In the genomic region with DNA sequence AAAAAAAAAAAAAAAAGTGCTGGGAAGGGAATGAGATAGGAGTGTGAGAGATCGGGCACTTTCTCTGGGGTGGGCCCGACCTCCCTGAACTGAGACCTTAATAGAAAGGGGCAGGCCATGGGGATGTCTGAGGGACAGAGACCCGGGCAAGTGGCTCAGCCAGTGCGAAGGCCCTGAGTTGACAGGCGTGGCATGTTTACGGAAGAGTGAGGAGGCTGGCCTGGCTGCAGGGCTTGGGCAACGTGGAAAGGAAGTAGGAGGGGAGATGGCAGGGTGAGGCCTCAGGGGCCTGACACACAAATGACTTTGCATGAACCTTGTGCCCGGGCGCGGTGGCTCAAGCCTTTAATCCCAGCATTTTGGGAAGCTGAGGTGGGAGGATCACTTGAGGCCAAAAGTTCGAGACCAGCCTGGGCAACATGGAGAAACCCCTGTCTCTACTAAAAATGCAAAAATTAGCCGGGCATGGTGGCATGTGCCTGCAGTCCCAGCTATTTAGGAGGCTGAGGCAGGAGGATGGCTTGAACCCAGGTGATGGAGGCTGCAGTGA, we compare ENCODE assay signal across 1 cellular context.
TF ChIP-seq lines count a peak whose summit lies in the region.

No MANE protein-coding gene starts in this region.

TF ChIP-seq in HepG2, 621 proteins besides CTCF, POLR2A, EP300 and RAD21 (continued from another document and continues in another):
- TF ChIP-seq, protein P1, sequence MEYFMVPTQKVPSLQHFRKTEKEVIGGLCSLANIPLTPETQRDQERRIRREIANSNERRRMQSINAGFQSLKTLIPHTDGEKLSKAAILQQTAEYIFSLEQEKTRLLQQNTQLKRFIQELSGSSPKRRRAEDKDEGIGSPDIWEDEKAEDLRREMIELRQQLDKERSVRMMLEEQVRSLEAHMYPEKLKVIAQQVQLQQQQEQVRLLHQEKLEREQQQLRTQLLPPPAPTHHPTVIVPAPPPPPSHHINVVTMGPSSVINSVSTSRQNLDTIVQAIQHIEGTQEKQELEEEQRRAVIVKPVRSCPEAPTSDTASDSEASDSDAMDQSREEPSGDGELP (IDR thresholded peaks at IDR 0.05; ENCODE audit: borderline replicate concordance, low read depth): peak; percentile 45; the same call in 1 of the 2 replicates
- TF ChIP-seq, protein P2, sequence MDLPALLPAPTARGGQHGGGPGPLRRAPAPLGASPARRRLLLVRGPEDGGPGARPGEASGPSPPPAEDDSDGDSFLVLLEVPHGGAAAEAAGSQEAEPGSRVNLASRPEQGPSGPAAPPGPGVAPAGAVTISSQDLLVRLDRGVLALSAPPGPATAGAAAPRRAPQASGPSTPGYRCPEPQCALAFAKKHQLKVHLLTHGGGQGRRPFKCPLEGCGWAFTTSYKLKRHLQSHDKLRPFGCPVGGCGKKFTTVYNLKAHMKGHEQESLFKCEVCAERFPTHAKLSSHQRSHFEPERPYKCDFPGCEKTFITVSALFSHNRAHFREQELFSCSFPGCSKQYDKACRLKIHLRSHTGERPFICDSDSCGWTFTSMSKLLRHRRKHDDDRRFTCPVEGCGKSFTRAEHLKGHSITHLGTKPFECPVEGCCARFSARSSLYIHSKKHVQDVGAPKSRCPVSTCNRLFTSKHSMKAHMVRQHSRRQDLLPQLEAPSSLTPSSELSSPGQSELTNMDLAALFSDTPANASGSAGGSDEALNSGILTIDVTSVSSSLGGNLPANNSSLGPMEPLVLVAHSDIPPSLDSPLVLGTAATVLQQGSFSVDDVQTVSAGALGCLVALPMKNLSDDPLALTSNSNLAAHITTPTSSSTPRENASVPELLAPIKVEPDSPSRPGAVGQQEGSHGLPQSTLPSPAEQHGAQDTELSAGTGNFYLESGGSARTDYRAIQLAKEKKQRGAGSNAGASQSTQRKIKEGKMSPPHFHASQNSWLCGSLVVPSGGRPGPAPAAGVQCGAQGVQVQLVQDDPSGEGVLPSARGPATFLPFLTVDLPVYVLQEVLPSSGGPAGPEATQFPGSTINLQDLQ (CRISPR knock-in tag; IDR thresholded peaks at IDR 0.05): no peak
- TF ChIP-seq MIER2 (CRISPR knock-in tag; IDR thresholded peaks at IDR 0.05) (0 out of 2 replicates have a peak, but pooled peaks have one; percentile 35), ZNF7 (CRISPR knock-in tag; IDR thresholded peaks at IDR 0.05) (no peak), THYN1 (CRISPR knock-in tag; IDR thresholded peaks at IDR 0.05; ENCODE audit: borderline replicate concordance, low read depth) (no peak), ZMYM2 (CRISPR knock-in tag; IDR thresholded peaks at IDR 0.05) (peak; percentile 99), ZNF841 (CRISPR knock-in tag; IDR thresholded peaks at IDR 0.05; ENCODE audit: borderline replicate concordance) (no peak), ZNF30 (CRISPR knock-in tag; IDR thresholded peaks at IDR 0.05) (no peak), ATF7 (IDR thresholded peaks at IDR 0.05) (no peak), ATF7 (CRISPR knock-in tag; IDR thresholded peaks at IDR 0.05) (no peak), MTF1 (CRISPR knock-in tag; IDR thresholded peaks at IDR 0.05) (no peak), HDAC6 (IDR thresholded peaks at IDR 0.05; ENCODE audit: low read depth, low read length) (no peak), ZEB1 (IDR thresholded peaks at IDR 0.05; ENCODE audit: insufficient replicate concordance, low read depth) (no peak), RARA (CRISPR knock-in tag; IDR thresholded peaks at IDR 0.05) (peak; percentile 79), TEAD3 (CRISPR knock-in tag; optimal IDR thresholded peaks at IDR 0.05; ENCODE audit: borderline replicate concordance) (peak; percentile 80), ZNF337 (CRISPR knock-in tag; IDR thresholded peaks at IDR 0.05; ENCODE audit: borderline replicate concordance, low read depth) (no peak), ZNF780A (CRISPR knock-in tag; IDR thresholded peaks at IDR 0.05) (no peak), U2AF1 (optimal IDR thresholded peaks at IDR 0.05; ENCODE audit: low read depth, low read length) (no peak), FLYWCH1 (CRISPR knock-in tag; IDR thresholded peaks at IDR 0.05) (no peak), NFRKB (IDR thresholded peaks at IDR 0.05) (no peak), FOSL2 (CRISPR knock-in tag; IDR thresholded peaks at IDR 0.05) (peak; percentile 52), SRSF1 (optimal IDR thresholded peaks at IDR 0.05; ENCODE audit: low read depth, low read length) (no peak)
- TF ChIP-seq, protein P3, sequence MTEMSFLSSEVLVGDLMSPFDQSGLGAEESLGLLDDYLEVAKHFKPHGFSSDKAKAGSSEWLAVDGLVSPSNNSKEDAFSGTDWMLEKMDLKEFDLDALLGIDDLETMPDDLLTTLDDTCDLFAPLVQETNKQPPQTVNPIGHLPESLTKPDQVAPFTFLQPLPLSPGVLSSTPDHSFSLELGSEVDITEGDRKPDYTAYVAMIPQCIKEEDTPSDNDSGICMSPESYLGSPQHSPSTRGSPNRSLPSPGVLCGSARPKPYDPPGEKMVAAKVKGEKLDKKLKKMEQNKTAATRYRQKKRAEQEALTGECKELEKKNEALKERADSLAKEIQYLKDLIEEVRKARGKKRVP (CRISPR knock-in tag; IDR thresholded peaks at IDR 0.05): no peak
- TF ChIP-seq, protein P4, sequence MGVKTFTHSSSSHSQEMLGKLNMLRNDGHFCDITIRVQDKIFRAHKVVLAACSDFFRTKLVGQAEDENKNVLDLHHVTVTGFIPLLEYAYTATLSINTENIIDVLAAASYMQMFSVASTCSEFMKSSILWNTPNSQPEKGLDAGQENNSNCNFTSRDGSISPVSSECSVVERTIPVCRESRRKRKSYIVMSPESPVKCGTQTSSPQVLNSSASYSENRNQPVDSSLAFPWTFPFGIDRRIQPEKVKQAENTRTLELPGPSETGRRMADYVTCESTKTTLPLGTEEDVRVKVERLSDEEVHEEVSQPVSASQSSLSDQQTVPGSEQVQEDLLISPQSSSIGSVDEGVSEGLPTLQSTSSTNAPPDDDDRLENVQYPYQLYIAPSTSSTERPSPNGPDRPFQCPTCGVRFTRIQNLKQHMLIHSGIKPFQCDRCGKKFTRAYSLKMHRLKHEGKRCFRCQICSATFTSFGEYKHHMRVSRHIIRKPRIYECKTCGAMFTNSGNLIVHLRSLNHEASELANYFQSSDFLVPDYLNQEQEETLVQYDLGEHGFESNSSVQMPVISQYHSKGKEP (CRISPR knock-in tag; IDR thresholded peaks at IDR 0.05): no peak
- TF ChIP-seq, protein P5, sequence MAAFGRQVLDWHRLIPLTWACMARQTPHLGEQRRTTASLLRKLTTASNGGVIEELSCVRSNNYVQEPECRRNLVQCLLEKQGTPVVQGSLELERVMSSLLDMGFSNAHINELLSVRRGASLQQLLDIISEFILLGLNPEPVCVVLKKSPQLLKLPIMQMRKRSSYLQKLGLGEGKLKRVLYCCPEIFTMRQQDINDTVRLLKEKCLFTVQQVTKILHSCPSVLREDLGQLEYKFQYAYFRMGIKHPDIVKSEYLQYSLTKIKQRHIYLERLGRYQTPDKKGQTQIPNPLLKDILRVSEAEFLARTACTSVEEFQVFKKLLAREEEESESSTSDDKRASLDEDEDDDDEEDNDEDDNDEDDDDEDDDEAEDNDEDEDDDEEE (CRISPR knock-in tag; IDR thresholded peaks at IDR 0.05): peak; percentile 42; the same call in 1 of the 2 replicates
- TF ChIP-seq, protein P6, sequence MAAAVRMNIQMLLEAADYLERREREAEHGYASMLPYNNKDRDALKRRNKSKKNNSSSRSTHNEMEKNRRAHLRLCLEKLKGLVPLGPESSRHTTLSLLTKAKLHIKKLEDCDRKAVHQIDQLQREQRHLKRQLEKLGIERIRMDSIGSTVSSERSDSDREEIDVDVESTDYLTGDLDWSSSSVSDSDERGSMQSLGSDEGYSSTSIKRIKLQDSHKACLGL (CRISPR knock-in tag; IDR thresholded peaks at IDR 0.05): no peak
- TF ChIP-seq, protein P7, sequence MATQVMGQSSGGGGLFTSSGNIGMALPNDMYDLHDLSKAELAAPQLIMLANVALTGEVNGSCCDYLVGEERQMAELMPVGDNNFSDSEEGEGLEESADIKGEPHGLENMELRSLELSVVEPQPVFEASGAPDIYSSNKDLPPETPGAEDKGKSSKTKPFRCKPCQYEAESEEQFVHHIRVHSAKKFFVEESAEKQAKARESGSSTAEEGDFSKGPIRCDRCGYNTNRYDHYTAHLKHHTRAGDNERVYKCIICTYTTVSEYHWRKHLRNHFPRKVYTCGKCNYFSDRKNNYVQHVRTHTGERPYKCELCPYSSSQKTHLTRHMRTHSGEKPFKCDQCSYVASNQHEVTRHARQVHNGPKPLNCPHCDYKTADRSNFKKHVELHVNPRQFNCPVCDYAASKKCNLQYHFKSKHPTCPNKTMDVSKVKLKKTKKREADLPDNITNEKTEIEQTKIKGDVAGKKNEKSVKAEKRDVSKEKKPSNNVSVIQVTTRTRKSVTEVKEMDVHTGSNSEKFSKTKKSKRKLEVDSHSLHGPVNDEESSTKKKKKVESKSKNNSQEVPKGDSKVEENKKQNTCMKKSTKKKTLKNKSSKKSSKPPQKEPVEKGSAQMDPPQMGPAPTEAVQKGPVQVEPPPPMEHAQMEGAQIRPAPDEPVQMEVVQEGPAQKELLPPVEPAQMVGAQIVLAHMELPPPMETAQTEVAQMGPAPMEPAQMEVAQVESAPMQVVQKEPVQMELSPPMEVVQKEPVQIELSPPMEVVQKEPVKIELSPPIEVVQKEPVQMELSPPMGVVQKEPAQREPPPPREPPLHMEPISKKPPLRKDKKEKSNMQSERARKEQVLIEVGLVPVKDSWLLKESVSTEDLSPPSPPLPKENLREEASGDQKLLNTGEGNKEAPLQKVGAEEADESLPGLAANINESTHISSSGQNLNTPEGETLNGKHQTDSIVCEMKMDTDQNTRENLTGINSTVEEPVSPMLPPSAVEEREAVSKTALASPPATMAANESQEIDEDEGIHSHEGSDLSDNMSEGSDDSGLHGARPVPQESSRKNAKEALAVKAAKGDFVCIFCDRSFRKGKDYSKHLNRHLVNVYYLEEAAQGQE (IDR thresholded peaks at IDR 0.05; ENCODE audit: borderline replicate concordance in 1 of 2, low read depth in 1 of 2, low read length in 2 of 2): no peak
- TF ChIP-seq, protein P8, sequence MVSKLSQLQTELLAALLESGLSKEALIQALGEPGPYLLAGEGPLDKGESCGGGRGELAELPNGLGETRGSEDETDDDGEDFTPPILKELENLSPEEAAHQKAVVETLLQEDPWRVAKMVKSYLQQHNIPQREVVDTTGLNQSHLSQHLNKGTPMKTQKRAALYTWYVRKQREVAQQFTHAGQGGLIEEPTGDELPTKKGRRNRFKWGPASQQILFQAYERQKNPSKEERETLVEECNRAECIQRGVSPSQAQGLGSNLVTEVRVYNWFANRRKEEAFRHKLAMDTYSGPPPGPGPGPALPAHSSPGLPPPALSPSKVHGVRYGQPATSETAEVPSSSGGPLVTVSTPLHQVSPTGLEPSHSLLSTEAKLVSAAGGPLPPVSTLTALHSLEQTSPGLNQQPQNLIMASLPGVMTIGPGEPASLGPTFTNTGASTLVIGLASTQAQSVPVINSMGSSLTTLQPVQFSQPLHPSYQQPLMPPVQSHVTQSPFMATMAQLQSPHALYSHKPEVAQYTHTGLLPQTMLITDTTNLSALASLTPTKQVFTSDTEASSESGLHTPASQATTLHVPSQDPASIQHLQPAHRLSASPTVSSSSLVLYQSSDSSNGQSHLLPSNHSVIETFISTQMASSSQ (IDR thresholded peaks at IDR 0.05; ENCODE audit: low read depth): no peak
- TF ChIP-seq, protein P8 (CRISPR knock-in tag; IDR thresholded peaks at IDR 0.05; ENCODE audit: borderline replicate concordance): 0 out of 2 replicates have a peak, but pooled peaks have one; percentile 20
- TF ChIP-seq, protein P9, sequence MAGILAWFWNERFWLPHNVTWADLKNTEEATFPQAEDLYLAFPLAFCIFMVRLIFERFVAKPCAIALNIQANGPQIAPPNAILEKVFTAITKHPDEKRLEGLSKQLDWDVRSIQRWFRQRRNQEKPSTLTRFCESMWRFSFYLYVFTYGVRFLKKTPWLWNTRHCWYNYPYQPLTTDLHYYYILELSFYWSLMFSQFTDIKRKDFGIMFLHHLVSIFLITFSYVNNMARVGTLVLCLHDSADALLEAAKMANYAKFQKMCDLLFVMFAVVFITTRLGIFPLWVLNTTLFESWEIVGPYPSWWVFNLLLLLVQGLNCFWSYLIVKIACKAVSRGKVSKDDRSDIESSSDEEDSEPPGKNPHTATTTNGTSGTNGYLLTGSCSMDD (CRISPR knock-in tag; IDR thresholded peaks at IDR 0.05): no peak
- TF ChIP-seq, protein P10, sequence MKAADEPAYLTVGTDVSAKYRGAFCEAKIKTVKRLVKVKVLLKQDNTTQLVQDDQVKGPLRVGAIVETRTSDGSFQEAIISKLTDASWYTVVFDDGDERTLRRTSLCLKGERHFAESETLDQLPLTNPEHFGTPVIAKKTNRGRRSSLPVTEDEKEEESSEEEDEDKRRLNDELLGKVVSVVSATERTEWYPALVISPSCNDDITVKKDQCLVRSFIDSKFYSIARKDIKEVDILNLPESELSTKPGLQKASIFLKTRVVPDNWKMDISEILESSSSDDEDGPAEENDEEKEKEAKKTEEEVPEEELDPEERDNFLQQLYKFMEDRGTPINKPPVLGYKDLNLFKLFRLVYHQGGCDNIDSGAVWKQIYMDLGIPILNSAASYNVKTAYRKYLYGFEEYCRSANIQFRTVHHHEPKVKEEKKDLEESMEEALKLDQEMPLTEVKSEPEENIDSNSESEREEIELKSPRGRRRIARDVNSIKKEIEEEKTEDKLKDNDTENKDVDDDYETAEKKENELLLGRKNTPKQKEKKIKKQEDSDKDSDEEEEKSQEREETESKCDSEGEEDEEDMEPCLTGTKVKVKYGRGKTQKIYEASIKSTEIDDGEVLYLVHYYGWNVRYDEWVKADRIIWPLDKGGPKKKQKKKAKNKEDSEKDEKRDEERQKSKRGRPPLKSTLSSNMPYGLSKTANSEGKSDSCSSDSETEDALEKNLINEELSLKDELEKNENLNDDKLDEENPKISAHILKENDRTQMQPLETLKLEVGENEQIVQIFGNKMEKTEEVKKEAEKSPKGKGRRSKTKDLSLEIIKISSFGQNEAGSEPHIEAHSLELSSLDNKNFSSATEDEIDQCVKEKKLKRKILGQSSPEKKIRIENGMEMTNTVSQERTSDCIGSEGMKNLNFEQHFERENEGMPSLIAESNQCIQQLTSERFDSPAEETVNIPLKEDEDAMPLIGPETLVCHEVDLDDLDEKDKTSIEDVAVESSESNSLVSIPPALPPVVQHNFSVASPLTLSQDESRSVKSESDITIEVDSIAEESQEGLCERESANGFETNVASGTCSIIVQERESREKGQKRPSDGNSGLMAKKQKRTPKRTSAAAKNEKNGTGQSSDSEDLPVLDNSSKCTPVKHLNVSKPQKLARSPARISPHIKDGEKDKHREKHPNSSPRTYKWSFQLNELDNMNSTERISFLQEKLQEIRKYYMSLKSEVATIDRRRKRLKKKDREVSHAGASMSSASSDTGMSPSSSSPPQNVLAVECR (CRISPR knock-in tag; IDR thresholded peaks at IDR 0.05; ENCODE audit: borderline replicate concordance): peak; percentile 81
- TF ChIP-seq, protein P11, sequence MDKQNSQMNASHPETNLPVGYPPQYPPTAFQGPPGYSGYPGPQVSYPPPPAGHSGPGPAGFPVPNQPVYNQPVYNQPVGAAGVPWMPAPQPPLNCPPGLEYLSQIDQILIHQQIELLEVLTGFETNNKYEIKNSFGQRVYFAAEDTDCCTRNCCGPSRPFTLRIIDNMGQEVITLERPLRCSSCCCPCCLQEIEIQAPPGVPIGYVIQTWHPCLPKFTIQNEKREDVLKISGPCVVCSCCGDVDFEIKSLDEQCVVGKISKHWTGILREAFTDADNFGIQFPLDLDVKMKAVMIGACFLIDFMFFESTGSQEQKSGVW (CRISPR knock-in tag; IDR thresholded peaks at IDR 0.05; ENCODE audit: borderline replicate concordance): no peak
